Comparison of ENCODE assay signal across 13 cellular contexts in the genomic region with DNA sequence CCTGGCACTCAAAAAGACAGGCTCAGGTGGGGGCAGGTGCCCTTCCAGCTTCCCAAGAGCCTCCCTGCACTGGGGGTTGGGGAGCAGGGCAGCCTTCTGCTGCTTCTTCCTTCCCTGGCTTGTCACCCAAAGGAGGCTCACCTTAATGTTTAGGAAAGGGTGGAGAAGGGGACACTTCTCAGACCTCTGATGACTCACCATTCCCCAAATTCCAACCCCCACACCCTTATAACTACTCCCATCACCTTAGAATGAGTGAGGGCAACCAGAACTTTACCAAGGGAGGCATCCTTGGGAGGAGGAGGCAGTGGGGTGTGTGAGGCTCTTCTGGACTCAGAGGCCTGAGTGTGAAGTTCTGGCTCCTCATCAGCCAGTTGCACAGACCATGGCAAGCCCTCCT. TPM values are rescaled to one million over a fixed set of nuclear protein-coding genes. Genes with fewer than 3 reads are reported as not detected.
A peak's percentile ranks its signal among the peaks of the same experiment; 100 is the strongest.
DNase-seq lines count a peak whose midpoint lies in the region; ATAC-seq and TF ChIP-seq lines count a peak whose summit lies in the region.
"Had no signal": no experiment of that assay in that cellular context is flagged by ENCODE, and none has a peak within 500 bp of the region (broad histone marks: within the 10 kb centered on the region; RNA-seq: fewer than 3 reads in every experiment).

No MANE protein-coding gene starts in this region.

- H3K4me3 Mint-ChIP-seq in activated CD4-positive, alpha-beta T cell treated with anti-CD3 and anti-CD28 coated beads for 36 hours, result no peak overlapping the region
- H3K4me3 Mint-ChIP-seq in naive B cell, result peak overlapping the region in 7 of 8 donors; percentile 73 to 95 (median 83)

- no peaks in the 10 kb centered on the region for H3K9me3 Mint-ChIP-seq in activated CD4-positive, alpha-beta T cell treated with anti-CD3 and anti-CD28 coated beads for 36 hours (ENCODE audit: low read depth)
- no peaks in the 10 kb centered on the region for H3K9me3 Mint-ChIP-seq in naive B cell

- H3K27ac Mint-ChIP-seq in activated CD4-positive, alpha-beta T cell treated with anti-CD3 and anti-CD28 coated beads for 36 hours, result peak overlapping the region; percentile 73
- peak overlapping the region in 4 of 6 donors; percentile 80 to 99 (median 86) for H3K27ac Mint-ChIP-seq in naive B cell

- H3K36me3 Mint-ChIP-seq in activated CD4-positive, alpha-beta T cell treated with anti-CD3 and anti-CD28 coated beads for 36 hours (ENCODE audit: low read depth), result no peaks in the 10 kb centered on the region
- no peaks in the 10 kb centered on the region for H3K36me3 Mint-ChIP-seq in naive B cell

- peaks cover 10% of the 10 kb centered on the region for H3K27me3 Mint-ChIP-seq in activated CD4-positive, alpha-beta T cell treated with anti-CD3 and anti-CD28 coated beads for 36 hours
- peaks cover 4 to 18% (median 9%) of the 10 kb centered on the region in 3 donors for H3K27me3 Mint-ChIP-seq in naive B cell

- H3K36me3 ChIP-seq in DND-41 (ENCODE audit: insufficient read depth, low read length) (no peaks in the 10 kb centered on the region), WERI-Rb-1 (no peaks in the 10 kb centered on the region)
- H3K36me3 ChIP-seq: heart right ventricle, thoracic aorta had no signal

- no peak for DNase-seq in activated CD4-positive, alpha-beta T cell treated with anti-CD3 and anti-CD28 coated beads for 36 hours
- no peak for DNase-seq in activated CD4-positive, alpha-beta T cell treated with anti-CD3 and anti-CD28 coated beads, Interleukin-2, amount 50 U/mL, for 4 hours
- no peak for DNase-seq in DND-41
- no peak for DNase-seq in WERI-Rb-1
- DNase-seq in naive B cell, result no peak
- no peak for DNase-seq in AG08395 (ENCODE audit: low spot score)
- no peak for DNase-seq in stimulated activated naive CD4-positive, alpha-beta T cell (lab: John Stamatoyannopoulos, UW)
- DNase-seq in NCI-H345 (lab: John Stamatoyannopoulos, UW), result no peak
- DNase-seq: body of pancreas, heart right ventricle, NCI-H187 had no signal

- H3K27ac ChIP-seq in DND-41 (ENCODE audit: low read length) (peak overlapping the region; percentile 49), WERI-Rb-1 (peak overlapping the region; percentile 21)
- H3K27ac ChIP-seq: body of pancreas, heart right ventricle, RWPE1, thoracic aorta had no signal

- POLR2A ChIA-PET in activated CD4-positive, alpha-beta T cell treated with anti-CD3 and anti-CD28 coated beads for 36 hours (lab: Charles Lee), result no interaction called here

- H3K4me3 ChIP-seq in DND-41 (ENCODE audit: low read depth in 1 of 2, low read length in 2 of 2), result no peak overlapping the region
- H3K4me3 ChIP-seq in WERI-Rb-1 (ENCODE audit: low read depth, low read length), result no peak overlapping the region
- H3K4me3 ChIP-seq: body of pancreas, thoracic aorta had no signal

- H3K79me2 ChIP-seq in DND-41 (ENCODE audit: insufficient read depth, low read length), result no peaks in the 10 kb centered on the region

- TF ChIP-seq CTCF in DND-41 (IDR thresholded peaks at IDR 0.05; ENCODE audit: borderline replicate concordance, extremely low read depth, low read length, poor library complexity, severe bottlenecking) (no peak), WERI-Rb-1 (IDR thresholded peaks at IDR 0.05; ENCODE audit: low read depth, low read length) (no peak)

- H3K4me1 ChIP-seq in DND-41 (ENCODE audit: insufficient read depth, low read length), result peaks cover 24% of the 10 kb centered on the region

- H3K27me3 ChIP-seq in DND-41 (ENCODE audit: insufficient read depth, low read length, poor library complexity) (no peaks in the 10 kb centered on the region), WERI-Rb-1 (ENCODE audit: insufficient read depth, low read depth, severe bottlenecking) (no peaks in the 10 kb centered on the region)
- H3K27me3 ChIP-seq: body of pancreas had no signal

- intact Hi-C loops in activated CD4-positive, alpha-beta T cell treated with anti-CD3 and anti-CD28 coated beads for 36 hours (cut with DNase I, micrococcal nuclease), result loop anchor here (5.0 kb wide), 3 partner anchors 104 to 516 kb away; partner anchors contain the start of genes NFYA (in 1 of the 2) and OARD1 (in 1 of the 2)

- H3K9me3 ChIP-seq in DND-41 (ENCODE audit: insufficient read depth, low read length, severe bottlenecking) (no peaks in the 10 kb centered on the region), WERI-Rb-1 (ENCODE audit: severe bottlenecking) (no peaks in the 10 kb centered on the region)
- H3K9me3 ChIP-seq: body of pancreas, heart right ventricle, thoracic aorta had no signal

- peak overlapping the region; percentile 70; the same call in 1 of the 2 replicates for H3K4me2 ChIP-seq in DND-41 (ENCODE audit: insufficient read depth, low read length)

- ATAC-seq in activated CD4-positive, alpha-beta T cell treated with anti-CD3 and anti-CD28 coated beads for 36 hours, result no peak
- ATAC-seq in DND-41 (ENCODE audit: insufficient read depth, low read depth) (no peak), naive B cell (ENCODE audit: low read depth in 2 of 2) (no peak)
- ATAC-seq: body of pancreas had no signal

- H4K20me1 ChIP-seq in DND-41 (ENCODE audit: insufficient read depth, low read length), result no peaks in the 10 kb centered on the region; the same call in 1 of the 2 replicates

- peak overlapping the region; percentile 39; the same call in 1 of the 2 replicates for H3K9ac ChIP-seq in DND-41 (ENCODE audit: low read depth, low read length)

- peaks cover 33% of the 10 kb centered on the region for H3K4me1 Mint-ChIP-seq in activated CD4-positive, alpha-beta T cell treated with anti-CD3 and anti-CD28 coated beads for 36 hours
- peaks cover 25 to 71% (median 54%) of the 10 kb centered on the region in 3 donors for H3K4me1 Mint-ChIP-seq in naive B cell

- no peak overlapping the region for H2AFZ ChIP-seq in DND-41 (ENCODE audit: low read depth, low read length)

- CTCF ChIA-PET in activated CD4-positive, alpha-beta T cell treated with anti-CD3 and anti-CD28 coated beads for 36 hours (lab: Charles Lee), result interaction anchor here (0.7 to 0.9 kb wide), 2 partner anchors 53 to 163 kb away, joined by 3 read pairs; no protein-coding TSS in a partner anchor

RNA-seq across cellular contexts. Expression of gene FOXP4, which starts 15.2 kb away (rescaled TPM):
- total RNA-seq in activated CD4-positive, alpha-beta T cell treated with anti-CD3 and anti-CD28 coated beads for 36 hours, result 10 to 100 TPM; 11.1 to 13.8 TPM
- polyA plus RNA-seq in naive B cell (ENCODE audit: low read depth in 6 of 6), result 1 to 10 TPM in 5 of 6 donors, under 1 TPM in 1; 0.55 to 4.7 (median 2.2) TPM
